20 cellular contexts compared by ENCODE assay signal in the genomic region with DNA sequence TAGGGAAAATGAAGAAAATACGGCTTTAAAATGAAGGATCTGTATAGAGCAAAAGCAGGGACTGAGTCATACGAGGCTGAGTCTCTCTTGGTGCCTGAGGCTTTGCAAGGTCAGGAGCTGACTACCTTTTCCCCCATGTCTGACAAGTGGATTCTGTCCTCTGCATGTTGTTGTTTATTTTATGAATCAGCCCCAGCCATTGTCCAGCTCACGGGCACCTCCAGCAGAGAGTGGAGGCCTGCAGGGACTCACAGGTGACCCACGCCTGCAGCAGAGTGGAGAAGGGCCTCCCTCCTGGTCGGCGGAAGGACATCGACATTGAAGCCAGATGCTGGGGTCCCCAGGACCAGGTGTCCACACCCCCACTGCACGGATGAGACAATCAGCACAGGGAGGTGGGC.
DNase-seq lines count a peak whose midpoint lies in the region; TF ChIP-seq lines count a peak whose summit lies in the region.
"Had no signal": no experiment of that assay in that cellular context is flagged by ENCODE, and none has a peak within 500 bp of the region (broad histone marks: within the 10 kb centered on the region; RNA-seq: fewer than 3 reads in every experiment).

No MANE protein-coding gene starts in this region.

- H3K4me1 Mint-ChIP-seq in osteocyte (ENCODE audit: unreplicated experiment) (peaks cover 87% of the 10 kb centered on the region), Caco-2 (ENCODE audit: low read depth, unreplicated experiment) (no peaks in the 10 kb centered on the region)
- peaks cover 3% of the 10 kb centered on the region for H3K4me1 Mint-ChIP-seq in activated T-helper 2 cell treated with anti-CD3 and anti-CD28 coated beads, Interferon-gamma antibody, Interleukin-2, Interleukin-4, amounts not matched to agents 10 μg/mL and 5 μg/mL and 100 μg/mL, durations not matched to agents 14 hours and 24 hours and 36 hours (ENCODE audit: low read depth)
- H3K4me1 Mint-ChIP-seq: activated CD4-positive, alpha-beta T cell treated with anti-CD3 and anti-CD28 coated beads, Interleukin-2, amount 10 ng/mL, durations not matched to agents 24 days and 14 days; activated naive CD8-positive, alpha-beta T cell treated with anti-CD3 and anti-CD28 coated beads, Interleukin-2, amount 10 ng/mL, durations not matched to agents 7 days and 5 days; activated T-helper 17 cell treated with anti-CD3 and anti-CD28 coated beads, Interleukin-2, amount 50 U/mL, for 72 hours had no signal

- WGBS in tibial nerve, 2 donors: 78 to 83% methylated on average over 8 of the region's 8 CpGs

- H3K9me3 Mint-ChIP-seq in osteocyte (ENCODE audit: unreplicated experiment) (no peaks in the 10 kb centered on the region), Caco-2 (ENCODE audit: unreplicated experiment) (no peaks in the 10 kb centered on the region)
- H3K9me3 Mint-ChIP-seq in activated T-helper 2 cell treated with anti-CD3 and anti-CD28 coated beads, Interferon-gamma antibody, Interleukin-2, Interleukin-4, amounts not matched to agents 10 μg/mL and 5 μg/mL and 100 μg/mL, durations not matched to agents 14 hours and 24 hours and 36 hours: no peaks in the 10 kb centered on the region
- H3K9me3 Mint-ChIP-seq: activated CD4-positive, alpha-beta T cell treated with anti-CD3 and anti-CD28 coated beads, Interleukin-2, amount 10 ng/mL, durations not matched to agents 24 days and 14 days; activated naive CD8-positive, alpha-beta T cell treated with anti-CD3 and anti-CD28 coated beads, Interleukin-2, amount 10 ng/mL, durations not matched to agents 7 days and 5 days; activated T-helper 17 cell treated with anti-CD3 and anti-CD28 coated beads, Interleukin-2, amount 50 U/mL, for 72 hours; endodermal cell had no signal

- H3K27me3 ChIP-seq in tibial nerve: no peaks in the 10 kb centered on the region
- H3K27me3 ChIP-seq in Caco-2 (replicated peaks; ENCODE audit: control insufficient read depth, insufficient read depth, low read length): peaks cover 3% of the 10 kb centered on the region
- H3K27me3 ChIP-seq: body of pancreas, colonic mucosa had no signal

- no TSS peak for BruUV-seq in Caco-2 (replicated peaks; lab: Mats Ljungman, UMichigan)

- H3K27ac Mint-ChIP-seq in osteocyte (ENCODE audit: unreplicated experiment): peak overlapping the region; percentile 96
- no peak overlapping the region for H3K27ac Mint-ChIP-seq in Caco-2 (ENCODE audit: unreplicated experiment)
- no peak overlapping the region for H3K27ac Mint-ChIP-seq in activated T-helper 2 cell treated with anti-CD3 and anti-CD28 coated beads, Interferon-gamma antibody, Interleukin-2, Interleukin-4, amounts not matched to agents 10 μg/mL and 5 μg/mL and 100 μg/mL, durations not matched to agents 14 hours and 24 hours and 36 hours
- H3K27ac Mint-ChIP-seq: activated CD4-positive, alpha-beta T cell treated with anti-CD3 and anti-CD28 coated beads, Interleukin-2, amount 10 ng/mL, durations not matched to agents 24 days and 14 days; activated naive CD8-positive, alpha-beta T cell treated with anti-CD3 and anti-CD28 coated beads, Interleukin-2, amount 10 ng/mL, durations not matched to agents 7 days and 5 days; activated T-helper 17 cell treated with anti-CD3 and anti-CD28 coated beads, Interleukin-2, amount 50 U/mL, for 72 hours; endodermal cell had no signal

- H3K36me3 ChIP-seq in tibial nerve: no peaks in the 10 kb centered on the region
- no peaks in the 10 kb centered on the region for H3K36me3 ChIP-seq in Caco-2 (ENCODE audit: control insufficient read depth, insufficient read depth, low read length)
- H3K36me3 ChIP-seq: colonic mucosa had no signal

- no peaks in the 10 kb centered on the region for H3K36me3 Mint-ChIP-seq in osteocyte (ENCODE audit: unreplicated experiment)
- no peaks in the 10 kb centered on the region for H3K36me3 Mint-ChIP-seq in Caco-2 (ENCODE audit: insufficient read depth, unreplicated experiment)
- H3K36me3 Mint-ChIP-seq in activated T-helper 2 cell treated with anti-CD3 and anti-CD28 coated beads, Interferon-gamma antibody, Interleukin-2, Interleukin-4, amounts not matched to agents 10 μg/mL and 5 μg/mL and 100 μg/mL, durations not matched to agents 14 hours and 24 hours and 36 hours (ENCODE audit: low read depth): no peaks in the 10 kb centered on the region
- H3K36me3 Mint-ChIP-seq: activated naive CD8-positive, alpha-beta T cell treated with anti-CD3 and anti-CD28 coated beads, Interleukin-2, amount 10 ng/mL, durations not matched to agents 7 days and 5 days had no signal

- H3K9me3 ChIP-seq in tibial nerve: no peaks in the 10 kb centered on the region
- no peaks in the 10 kb centered on the region for H3K9me3 ChIP-seq in Caco-2
- H3K9me3 ChIP-seq: body of pancreas, colonic mucosa had no signal

- TF ChIP-seq EP300 in tibial nerve (IDR thresholded peaks at IDR 0.05): no peak

- CTCF ChIA-PET in Caco-2 (lab: Charles Lee): no interaction called here

- no peak overlapping the region for H3K4me3 ChIP-seq in tibial nerve
- no peak overlapping the region for H3K4me3 ChIP-seq in Caco-2 (ENCODE audit: low read depth, low read length)
- H3K4me3 ChIP-seq: body of pancreas, colonic mucosa, GM12878 had no signal

- POLR2A ChIA-PET in Caco-2 (lab: Charles Lee): no interaction called here

- H3K27me3 Mint-ChIP-seq in osteocyte (ENCODE audit: unreplicated experiment) (no peaks in the 10 kb centered on the region), Caco-2 (ENCODE audit: insufficient read depth, unreplicated experiment) (peaks cover 14% of the 10 kb centered on the region)
- H3K27me3 Mint-ChIP-seq in activated T-helper 2 cell treated with anti-CD3 and anti-CD28 coated beads, Interferon-gamma antibody, Interleukin-2, Interleukin-4, amounts not matched to agents 10 μg/mL and 5 μg/mL and 100 μg/mL, durations not matched to agents 14 hours and 24 hours and 36 hours (ENCODE audit: low read depth): peaks cover 16% of the 10 kb centered on the region

- H3K4me1 ChIP-seq in tibial nerve (peaks cover 0 to 31% (median 0%) of the 10 kb centered on the region in 4 donors), Caco-2 (no peaks in the 10 kb centered on the region)
- H3K4me1 ChIP-seq: body of pancreas, colonic mucosa had no signal

- intact Hi-C loops in Caco-2 (cut with micrococcal nuclease; ENCODE audit: unreplicated experiment): loop anchor here (5.0 kb wide), 1 partner anchor 108 kb away; no protein-coding TSS in a partner anchor
- intact Hi-C loops in activated T-helper 2 cell treated with anti-CD3 and anti-CD28 coated beads, Interferon-gamma antibody, Interleukin-2, Interleukin-4, amounts not matched to agents 10 μg/mL and 5 μg/mL and 100 μg/mL, durations not matched to agents 14 hours and 24 hours and 36 hours (cut with micrococcal nuclease): no loop called here

- H3K27ac ChIP-seq in epithelial cell of prostate (peak overlapping the region; percentile 78), tibial nerve (no peak overlapping the region)
- H3K27ac ChIP-seq: body of pancreas, colonic mucosa had no signal

- TF ChIP-seq CTCF in osteocyte (IDR thresholded peaks at IDR 0.05) (no peak), tibial nerve (IDR thresholded peaks at IDR 0.05) (no peak), Caco-2 (IDR thresholded peaks at IDR 0.05; ENCODE audit: insufficient read depth in 1 of 2, low read depth in 1 of 2, low read length in 1 of 2, severe bottlenecking in 1 of 2, unreplicated experiment in 1 of 2) (no peak)

- DNase-seq in DMS53 (lab: John Stamatoyannopoulos, UW) (peak; percentile 68), M059J (ENCODE audit: low read depth) (peak; percentile 66), epithelial cell of prostate (ENCODE audit: low read depth, low spot score) (peak; percentile 50), osteocyte (ENCODE audit: extremely low spot score, unreplicated experiment) (peak; percentile 65), tibial nerve (ENCODE audit: low spot score in 2 of 2) (no peak), Caco-2 (no peak), Ammon's horn (ENCODE audit: low spot score) (no peak)
- no peak for DNase-seq in activated T-helper 2 cell treated with anti-CD3 and anti-CD28 coated beads, Interferon-gamma antibody, Interleukin-2, Interleukin-4, amounts not matched to agents 10 μg/mL and 5 μg/mL and 100 μg/mL, durations not matched to agents 14 hours and 24 hours and 36 hours (ENCODE audit: low spot score)
- DNase-seq: activated CD4-positive, alpha-beta T cell treated with anti-CD3 and anti-CD28 coated beads, Interleukin-2, amount 10 ng/mL, durations not matched to agents 24 days and 14 days; activated naive CD8-positive, alpha-beta T cell treated with anti-CD3 and anti-CD28 coated beads, Interleukin-2, amount 10 ng/mL, durations not matched to agents 7 days and 5 days; body of pancreas; colonic mucosa; DMS153; endodermal cell; Kasumi-1; NCI-H1092 treated with DMSO at 0.1 percent for 48 hours; NCI-H524; SW 1271 had no signal

- TF ChIP-seq POLR2A in tibial nerve (IDR thresholded peaks at IDR 0.05): no peak

- no peak overlapping the region for H3K4me3 Mint-ChIP-seq in osteocyte (ENCODE audit: unreplicated experiment)
- no peak overlapping the region for H3K4me3 Mint-ChIP-seq in Caco-2 (ENCODE audit: unreplicated experiment)
- H3K4me3 Mint-ChIP-seq in activated T-helper 2 cell treated with anti-CD3 and anti-CD28 coated beads, Interferon-gamma antibody, Interleukin-2, Interleukin-4, amounts not matched to agents 10 μg/mL and 5 μg/mL and 100 μg/mL, durations not matched to agents 14 hours and 24 hours and 36 hours (ENCODE audit: low read depth): no peak overlapping the region
- H3K4me3 Mint-ChIP-seq: activated CD4-positive, alpha-beta T cell treated with anti-CD3 and anti-CD28 coated beads, Interleukin-2, amount 10 ng/mL, durations not matched to agents 24 days and 14 days; activated naive CD8-positive, alpha-beta T cell treated with anti-CD3 and anti-CD28 coated beads, Interleukin-2, amount 10 ng/mL, durations not matched to agents 7 days and 5 days; activated T-helper 17 cell treated with anti-CD3 and anti-CD28 coated beads, Interleukin-2, amount 50 U/mL, for 72 hours; endodermal cell had no signal

Comparison
In these comparisons a context has a peak if more than half of its experiments do, and no peak if none do; other contexts are left out.
1. DNase-seq: peak in DMS53 (single experiment), M059J (single experiment), epithelial cell of prostate (single experiment) and osteocyte (single experiment); none in tibial nerve (0 of 2), Caco-2 (0 of 2), Ammon's horn (single experiment) and activated T-helper 2 cell treated with anti-CD3 and anti-CD28 coated beads, Interferon-gamma antibody, Interleukin-2, Interleukin-4, amounts not matched to agents 10 μg/mL and 5 μg/mL and 100 μg/mL, durations not matched to agents 14 hours and 24 hours and 36 hours (single experiment).